In genomic region chr1:24329797-24330543, GRCh38 we compare ENCODE assay signal across 30 cellular contexts. TPM values are rescaled to one million over a fixed set of nuclear protein-coding genes. Genes with fewer than 3 reads are reported as not detected.
DNase-seq lines count a peak whose midpoint lies in the region; ATAC-seq and TF ChIP-seq lines count a peak whose summit lies in the region.
"Had no signal": no experiment of that assay in that cellular context is flagged by ENCODE, and none has a peak within 500 bp of the region (broad histone marks: within the 10 kb centered on the region; RNA-seq: fewer than 3 reads in every experiment).

No MANE protein-coding gene starts in this region.

- CTCF ChIA-PET in RWPE1 (lab: Yijun Ruan, JAX): interaction anchor here (0.6 to 1.2 kb wide), 3 partner anchors 61 to 269 kb away, joined by 3 to 6 read pairs (median 4); no protein-coding TSS in a partner anchor
- CTCF ChIA-PET in HEK293T (lab: Yijun Ruan, JAX): interaction anchor here (0.8 kb wide), 2 partner anchors 8 to 85 kb away, joined by 3 read pairs; partner anchors contain the start of gene NIPAL3

- no peak overlapping the region for H2BK12ac ChIP-seq in mesenchymal stem cell (ENCODE audit: low read length in 2 of 2)

- peak; percentile 75 for DNase-seq in EH (ENCODE audit: low read depth)
- no peak for DNase-seq in RWPE1 (ENCODE audit: low spot score)
- DNase-seq in dedifferentiated amniotic fluid mesenchymal stem cell (ENCODE audit: extremely low spot score): peak; percentile 76
- peak; percentile 39 for DNase-seq in mesenchymal stem cell
- no peak for DNase-seq in NCI-H2107 (lab: John Stamatoyannopoulos, UW)
- no peak for DNase-seq in Peyer's patch
- DNase-seq in HEK293T (ENCODE audit: extremely low spot score): no peak
- DNase-seq: activated CD4-positive, alpha-beta T cell treated with anti-CD3 and anti-CD28 coated beads for 36 hours; activated naive CD8-positive, alpha-beta T cell treated with anti-CD3 and anti-CD28 coated beads for 36 hours; activated T-cell treated with anti-CD3 and anti-CD28 coated beads, Interleukin-2, amount 50 U/mL, for 72 hours; CD8-positive, alpha-beta T cell; DMS79; erythroblast; glutamatergic neuron; H7; NCI-H146; NCI-H748 treated with DMSO at 0.1 percent for 48 hours; SHP77 treated with DMSO at 0.1 percent for 48 hours; stimulated activated CD4-positive, alpha-beta T cell treated with anti-CD3 and anti-CD28 coated beads, Interleukin-4, amount 100 ng/mL, for 1 hour; stimulated activated naive CD8-positive, alpha-beta T cell treated with anti-CD3 and anti-CD28 coated beads, Interleukin-15, amount 100 ng/mL, for 72 hours; T-cell had no signal

- H3K27me3 ChIP-seq in mesenchymal stem cell (ENCODE audit: control insufficient read depth in 1 of 2, insufficient read depth in 1 of 2, low read length in 2 of 2) (peaks cover 58 to 60% of the 10 kb centered on the region in 2 experiments), Peyer's patch (no peaks in the 10 kb centered on the region)
- H3K27me3 ChIP-seq: tibial nerve had no signal

- no peak overlapping the region for H3K4me2 ChIP-seq in mesenchymal stem cell (ENCODE audit: low read length, poor library complexity, severe bottlenecking)

- ATAC-seq in GM19452 (IDR thresholded peaks at IDR 0.05; ENCODE audit: unreplicated experiment): no peak
- ATAC-seq: activated CD4-positive, alpha-beta T cell treated with anti-CD3 and anti-CD28 coated beads for 36 hours; activated T-cell treated with anti-CD3 and anti-CD28 coated beads, Interleukin-2, amount 50 U/mL, for 72 hours; CD8-positive, alpha-beta T cell; left lobe of liver; stimulated activated naive CD8-positive, alpha-beta T cell treated with anti-CD3 and anti-CD28 coated beads, Interleukin-15, amount 100 ng/mL, for 72 hours; T-cell had no signal

- no peak overlapping the region for H2AFZ ChIP-seq in mesenchymal stem cell (ENCODE audit: low read depth, low read length)

- H2BK15ac ChIP-seq in mesenchymal stem cell (ENCODE audit: low read depth, poor library complexity, severe bottlenecking): no peak overlapping the region

- WGBS in mesenchymal stem cell: 50% methylated on average over 1 of the region's 2 CpGs

- H2BK120ac ChIP-seq in mesenchymal stem cell (ENCODE audit: low read depth, low read length): no peak overlapping the region

- TF ChIP-seq POLR2A in Peyer's patch (IDR thresholded peaks at IDR 0.05): no peak

- no peak overlapping the region for H3K14ac ChIP-seq in mesenchymal stem cell (ENCODE audit: low read length in 2 of 2)

- H3K4me1 ChIP-seq in mesenchymal stem cell (ENCODE audit: control insufficient read depth, insufficient read depth, low read depth, low read length) (no peaks in the 10 kb centered on the region), Peyer's patch (no peaks in the 10 kb centered on the region)
- H3K4me1 ChIP-seq: tibial nerve had no signal

- H3K4ac ChIP-seq in mesenchymal stem cell (ENCODE audit: low read depth in 1 of 2, low read length in 2 of 2): no peak overlapping the region

- H3K23ac ChIP-seq in mesenchymal stem cell (ENCODE audit: low read length in 2 of 2): no peak overlapping the region

- H4K8ac ChIP-seq in mesenchymal stem cell (ENCODE audit: low read length): no peak overlapping the region

- POLR2A ChIA-PET in RWPE1 (lab: Yijun Ruan, JAX; ENCODE audit: low non-redundant PET) (no interaction called here), HEK293T (lab: Yijun Ruan, JAX) (interaction anchor here (2.8 kb wide), 1 partner anchor 8 kb away, joined by 11 read pairs; no protein-coding TSS in a partner anchor)

- no peak overlapping the region for H2AK5ac ChIP-seq in mesenchymal stem cell (ENCODE audit: low read length, severe bottlenecking)

- peak overlapping the region in 1 of 2 experiments; percentile 22 for H3K18ac ChIP-seq in mesenchymal stem cell (ENCODE audit: low read depth in 1 of 2, low read length in 2 of 2)

- H3K4me3 ChIP-seq in mesenchymal stem cell (ENCODE audit: insufficient read depth in 1 of 2, low read depth in 1 of 2, low read length in 2 of 2): no peak overlapping the region
- no peak overlapping the region for H3K4me3 ChIP-seq in Peyer's patch
- H3K4me3 ChIP-seq: tibial nerve had no signal

- peaks cover 0 to 4% of the 10 kb centered on the region in 2 experiments for H3K36me3 ChIP-seq in mesenchymal stem cell (ENCODE audit: control insufficient read depth in 1 of 2, insufficient read depth in 2 of 2, low read depth in 1 of 2, low read length in 2 of 2)
- no peaks in the 10 kb centered on the region for H3K36me3 ChIP-seq in Peyer's patch
- H3K36me3 ChIP-seq: tibial nerve had no signal

- H3K9ac ChIP-seq in mesenchymal stem cell (ENCODE audit: low read length): no peak overlapping the region

- no peaks in the 10 kb centered on the region for H3K79me1 ChIP-seq in mesenchymal stem cell (replicated peaks; ENCODE audit: low read length, poor library complexity, severe bottlenecking)

- no peak overlapping the region for H4K91ac ChIP-seq in mesenchymal stem cell (ENCODE audit: low read length)

- TF ChIP-seq CTCF in RWPE1 (conservative IDR thresholded peaks at IDR 0.05; ENCODE audit: low read depth): no peak
- no peak for TF ChIP-seq CTCF in Peyer's patch (IDR thresholded peaks at IDR 0.05)

- H3K9me3 ChIP-seq in mesenchymal stem cell (ENCODE audit: control insufficient read depth, low read length): no peaks in the 10 kb centered on the region
- no peaks in the 10 kb centered on the region for H3K9me3 ChIP-seq in Peyer's patch
- H3K9me3 ChIP-seq: tibial nerve had no signal

- no peak overlapping the region for H2BK5ac ChIP-seq in mesenchymal stem cell (ENCODE audit: low read depth, low read length, poor library complexity, severe bottlenecking)

- peak overlapping the region; percentile 73 for H3K27ac ChIP-seq in RWPE1
- no peak overlapping the region for H3K27ac ChIP-seq in mesenchymal stem cell (ENCODE audit: low read length, poor library complexity, severe bottlenecking)
- no peak overlapping the region for H3K27ac ChIP-seq in Peyer's patch
- H3K27ac ChIP-seq: HL-60, tibial nerve had no signal

TF ChIP-seq in HEK293T, 16 proteins besides CTCF, POLR2A, EP300 and RAD21:
- TF ChIP-seq FOXM1 (IDR thresholded peaks at IDR 0.05; ENCODE audit: borderline replicate concordance) (no peak), HDGF (IDR thresholded peaks at IDR 0.05; ENCODE audit: borderline replicate concordance) (no peak), LEF1 (IDR thresholded peaks at IDR 0.05; ENCODE audit: borderline replicate concordance) (no peak), BHLHE40 (IDR thresholded peaks at IDR 0.05; ENCODE audit: borderline replicate concordance) (no peak), NFRKB (IDR thresholded peaks at IDR 0.05) (no peak), TARDBP (IDR thresholded peaks at IDR 0.05) (no peak), SUZ12 (IDR thresholded peaks at IDR 0.05) (no peak), L3MBTL2 (conservative IDR thresholded peaks at IDR 0.05) (no peak), ARNT (IDR thresholded peaks at IDR 0.05) (no peak), FOXK2 (IDR thresholded peaks at IDR 0.05) (no peak), CTBP1 (IDR thresholded peaks at IDR 0.05; ENCODE audit: borderline replicate concordance) (no peak), ZNF384 (IDR thresholded peaks at IDR 0.05) (no peak), SP1 (IDR thresholded peaks at IDR 0.05) (no peak), PKNOX1 (IDR thresholded peaks at IDR 0.05) (no peak)

RNA-seq across cellular contexts. Expression of gene GRHL3, which starts 10.8 kb away (rescaled TPM):
- polyA plus RNA-seq in mesenchymal stem cell (2013, experiment 1 of 2): 0.19 TPM
- 0.21 TPM for polyA plus RNA-seq in mesenchymal stem cell (2013, experiment 2 of 2)
- total RNA-seq in Peyer's patch: 1 to 10 TPM in 1 of 4 donors, under 1 TPM in 2, not detected in 1; 0.35 to 1.1 (median 0.66) TPM
- total RNA-seq: activated CD4-positive, alpha-beta T cell treated with anti-CD3 and anti-CD28 coated beads for 36 hours; activated naive CD8-positive, alpha-beta T cell treated with anti-CD3 and anti-CD28 coated beads for 36 hours; cardiac septum; CD8-positive, alpha-beta T cell; mononuclear cell; skeletal muscle tissue; T-cell; tibial nerve had no signal
- polyA plus RNA-seq: IgD-negative memory B cell, neural cell had no signal

Comparison
In these comparisons a context has a peak if more than half of its experiments do, and no peak if none do; other contexts are left out.
1. DNase-seq: peak in EH (single experiment), dedifferentiated amniotic fluid mesenchymal stem cell (single experiment) and mesenchymal stem cell (single experiment); none in RWPE1 (single experiment), NCI-H2107 (single experiment), Peyer's patch (0 of 3) and HEK293T (single experiment).